In the genomic region with DNA sequence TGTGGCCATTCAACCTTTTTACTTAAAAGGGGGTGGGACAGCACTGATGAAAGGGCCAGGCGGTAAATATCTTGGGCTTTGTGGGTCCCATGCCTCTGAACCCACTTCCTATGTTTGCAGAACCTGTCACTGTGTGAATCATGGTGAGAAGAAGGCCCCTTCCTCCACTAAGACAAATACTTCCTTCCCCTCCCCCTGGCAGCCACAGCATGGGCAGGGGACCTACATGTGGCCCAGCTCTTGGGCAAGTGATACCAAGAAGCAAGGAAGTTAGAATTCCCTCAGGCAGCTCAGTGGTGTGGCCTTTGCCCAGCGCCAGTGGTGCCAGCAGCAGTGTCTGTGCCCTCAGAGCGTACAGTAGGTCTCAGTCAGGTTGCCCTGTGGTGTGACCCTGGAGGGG, we compare ENCODE assay signal across 11 cellular contexts.
A peak's percentile ranks its signal among the peaks of the same experiment; 100 is the strongest.
DNase-seq lines count a peak whose midpoint lies in the region; ATAC-seq lines count a peak whose summit lies in the region.
"Had no signal": no experiment of that assay in that cellular context is flagged by ENCODE, and none has a peak within 500 bp of the region (broad histone marks: within the 10 kb centered on the region; RNA-seq: fewer than 3 reads in every experiment).

No MANE protein-coding gene starts in this region.

- peak overlapping the region; percentile 70 for H3K27ac Mint-ChIP-seq in activated naive CD8-positive, alpha-beta T cell
- H3K27ac Mint-ChIP-seq: dendritic cell treated with granulocyte-macrophage colony-stimulating factor and Interleukin-4, amounts not matched to agents 40 ng/mL and 50 ng/mL, for 4 days; memory B cell had no signal

- DNase-seq in KG1 (lab: John Stamatoyannopoulos, UW) (peak; percentile 57), SKM-1 treated with dmso at 0.1 percent for 144 hours (lab: John Stamatoyannopoulos, UW; ENCODE audit: unreplicated experiment) (peak; percentile 73), SK-N-DZ (ENCODE audit: low spot score) (no peak), NCI-H1436 treated with DMSO at 0.1 percent for 48 hours (lab: John Stamatoyannopoulos, UW) (no peak)
- peak; percentile 23 for DNase-seq in stimulated activated CD8-positive, alpha-beta memory T cell treated with anti-CD3 and anti-CD28 coated beads, Interleukin-4, amount 100 ng/mL, for 24 hours (ENCODE audit: low read depth)
- DNase-seq: NCI-H2029, SHP77 had no signal

- H3K4me3 Mint-ChIP-seq in activated naive CD8-positive, alpha-beta T cell: no peak overlapping the region
- H3K4me3 Mint-ChIP-seq: dendritic cell treated with granulocyte-macrophage colony-stimulating factor and Interleukin-4, amounts not matched to agents 40 ng/mL and 50 ng/mL, for 4 days; memory B cell had no signal

- no peaks in the 10 kb centered on the region for H3K27me3 Mint-ChIP-seq in activated naive CD8-positive, alpha-beta T cell

- no peaks in the 10 kb centered on the region for H3K9me3 Mint-ChIP-seq in activated naive CD8-positive, alpha-beta T cell (ENCODE audit: low read depth)
- H3K9me3 Mint-ChIP-seq: dendritic cell treated with granulocyte-macrophage colony-stimulating factor and Interleukin-4, amounts not matched to agents 40 ng/mL and 50 ng/mL, for 4 days; memory B cell had no signal

- no peaks in the 10 kb centered on the region for H3K36me3 Mint-ChIP-seq in activated naive CD8-positive, alpha-beta T cell
- H3K36me3 Mint-ChIP-seq: memory B cell had no signal

- H3K4me1 Mint-ChIP-seq in activated naive CD8-positive, alpha-beta T cell (ENCODE audit: low read depth): peaks cover 56% of the 10 kb centered on the region

- ATAC-seq in HG02763 (IDR thresholded peaks at IDR 0.05; ENCODE audit: unreplicated experiment): no peak

Comparison
In these comparisons a context has a peak if more than half of its experiments do, and no peak if none do; other contexts are left out.
1. DNase-seq: peak in KG1 (single experiment), SKM-1 treated with dmso at 0.1 percent for 144 hours (single experiment) and stimulated activated CD8-positive, alpha-beta memory T cell treated with anti-CD3 and anti-CD28 coated beads, Interleukin-4, amount 100 ng/mL, for 24 hours (single experiment); none in SK-N-DZ (single experiment) and NCI-H1436 treated with DMSO at 0.1 percent for 48 hours (single experiment).